33 cellular contexts compared by ENCODE assay signal in the genomic region with DNA sequence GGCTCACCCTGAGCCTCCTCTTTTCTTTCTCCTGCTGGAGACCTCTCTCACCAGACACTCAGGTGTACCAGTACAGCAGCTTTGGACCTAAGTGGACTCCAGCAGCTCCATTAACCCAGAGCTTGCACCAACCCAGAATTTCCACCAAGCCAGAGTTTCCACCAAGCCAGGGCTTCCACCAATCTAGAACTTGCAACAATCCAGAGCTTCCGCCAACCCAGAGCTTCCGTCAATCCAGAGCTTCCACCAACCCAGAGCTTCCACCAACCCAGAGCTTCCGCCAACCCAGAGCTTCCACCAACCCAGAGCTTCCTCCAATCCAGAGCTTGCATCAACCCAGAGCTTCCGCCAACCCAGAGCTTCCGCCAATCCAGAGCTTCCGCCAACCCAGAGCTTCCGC. TPM values are rescaled to one million over a fixed set of nuclear protein-coding genes. Genes with fewer than 3 reads are reported as not detected.
"Had no signal": no experiment of that assay in that cellular context is flagged by ENCODE, and none has a peak within 500 bp of the region (broad histone marks: within the 10 kb centered on the region; RNA-seq: fewer than 3 reads in every experiment).

No MANE protein-coding gene starts in this region.

- H3K36me3 ChIP-seq: cardiac muscle cell, colonic mucosa, left lung, neutrophil, right lobe of liver, stomach, tibial artery had no signal

- DNase-seq: activated CD4-positive, alpha-beta T cell treated with anti-CD3 and anti-CD28 coated beads for 36 hours; activated CD4-positive, CD25-positive, alpha-beta regulatory T cell; activated CD8-positive, alpha-beta memory T cell treated with anti-CD3 and anti-CD28 coated beads, Interleukin-2, amount 10 ng/mL, durations not matched to agents 7 days and 5 days; activated CD8-positive, alpha-beta T cell treated with anti-CD3 and anti-CD28 coated beads, Interleukin-2, amount 10 ng/mL, durations not matched to agents 7 days and 5 days; activated effector memory CD4-positive, alpha-beta T cell treated with Interleukin-2 at 50 U/mL for 16 hours; activated naive CD4-positive, alpha-beta T cell treated with Interleukin-2 at 50 U/mL for 16 hours; cerebellar nuclear complex; effector memory CD8-positive, alpha-beta T cell; foreskin fibroblast; hippocampal formation; immature natural killer cell; kidney glomerular epithelial cell; small intestine; stimulated activated CD4-positive, alpha-beta T cell treated with anti-CD3 and anti-CD28 coated beads, Interleukin-4, amount 100 ng/mL, for 24 hours; stimulated activated naive B cell treated with anti-CD40 and anti-IgM and Interleukin-4, amounts not matched to agents 10 μg/mL and 1 μg/mL and 100 μg/mL, for 72 hours; stomach; T-helper 1 cell had no signal

- H3K27ac ChIP-seq: body of pancreas, cardiac muscle cell, colonic mucosa, dorsolateral prefrontal cortex, left lung, neutrophil, right lobe of liver, stomach, tibial artery had no signal

- H3K9me3 ChIP-seq: body of pancreas, colonic mucosa, left lung, neutrophil, right lobe of liver, stomach, tibial artery had no signal

- H3K4me1 ChIP-seq: colonic mucosa, right lobe of liver had no signal

- ATAC-seq: activated CD4-positive, alpha-beta T cell treated with anti-CD3 and anti-CD28 coated beads for 36 hours; activated CD8-positive, alpha-beta memory T cell treated with anti-CD3 and anti-CD28 coated beads, Interleukin-2, amount 10 ng/mL, durations not matched to agents 7 days and 5 days; activated CD8-positive, alpha-beta T cell treated with anti-CD3 and anti-CD28 coated beads, Interleukin-2, amount 10 ng/mL, durations not matched to agents 7 days and 5 days; body of pancreas; effector memory CD8-positive, alpha-beta T cell; esophagus mucosa; left lung; right lobe of liver; stimulated activated naive B cell treated with anti-CD40 and anti-IgM and Interleukin-4, amounts not matched to agents 10 μg/mL and 1 μg/mL and 100 μg/mL, for 72 hours had no signal

- FAIRE-seq: endothelial cell of umbilical vein, small intestine had no signal

- H3K27me3 ChIP-seq: body of pancreas, cardiac muscle cell, colonic mucosa, left lung, right lobe of liver had no signal

- H3K4me3 ChIP-seq: body of pancreas, cardiac muscle cell, colonic mucosa, dorsolateral prefrontal cortex, left lung, right lobe of liver, stomach, tibial artery had no signal

RNA-seq across cellular contexts. Expression of gene CRYAA, which starts 23.2 kb away (rescaled TPM):
- total RNA-seq: activated CD4-positive, alpha-beta T cell treated with anti-CD3 and anti-CD28 coated beads for 36 hours; activated CD8-positive, alpha-beta memory T cell treated with anti-CD3 and anti-CD28 coated beads, Interleukin-2, amount 10 ng/mL, durations not matched to agents 7 days and 5 days; activated CD8-positive, alpha-beta T cell treated with anti-CD3 and anti-CD28 coated beads, Interleukin-2, amount 10 ng/mL, durations not matched to agents 7 days and 5 days; body of pancreas; cardiac muscle cell; colonic mucosa; endothelial cell of umbilical vein; esophagus mucosa; left lung; lung microvascular endothelial cell; mucosa of gallbladder; osteocyte; posterior vena cava; stomach; urinary bladder had no signal
- polyA plus RNA-seq: adipose tissue, cardiac muscle cell, endothelial cell of umbilical vein, immature natural killer cell, small intestine, stomach, urinary bladder had no signal
